ENCODE assay signal across 1 cellular context in the genomic region with DNA sequence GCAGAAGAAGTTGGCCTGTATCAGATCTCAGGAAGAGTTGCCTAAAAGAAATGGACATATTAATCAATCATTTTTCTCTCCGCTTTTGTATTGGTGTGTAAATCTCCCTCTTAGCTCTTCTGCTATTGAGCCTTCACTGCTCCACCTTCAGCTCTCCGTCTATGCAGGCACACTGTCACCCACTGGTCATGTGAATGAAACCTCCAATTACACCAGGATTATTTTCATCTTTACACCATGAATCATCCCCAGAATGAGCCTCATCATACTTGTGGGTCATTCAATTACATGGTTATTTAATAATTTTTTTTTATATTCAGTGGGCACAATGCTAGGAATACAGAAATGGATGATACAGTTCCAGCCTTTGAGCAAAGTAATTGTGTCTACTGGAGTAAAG.
TF ChIP-seq lines count a peak whose summit lies in the region.

No MANE protein-coding gene starts in this region.

TF ChIP-seq in SK-N-SH, 30 proteins besides CTCF, POLR2A, EP300 and RAD21 (continued from another document):
- TF ChIP-seq, protein P1, sequence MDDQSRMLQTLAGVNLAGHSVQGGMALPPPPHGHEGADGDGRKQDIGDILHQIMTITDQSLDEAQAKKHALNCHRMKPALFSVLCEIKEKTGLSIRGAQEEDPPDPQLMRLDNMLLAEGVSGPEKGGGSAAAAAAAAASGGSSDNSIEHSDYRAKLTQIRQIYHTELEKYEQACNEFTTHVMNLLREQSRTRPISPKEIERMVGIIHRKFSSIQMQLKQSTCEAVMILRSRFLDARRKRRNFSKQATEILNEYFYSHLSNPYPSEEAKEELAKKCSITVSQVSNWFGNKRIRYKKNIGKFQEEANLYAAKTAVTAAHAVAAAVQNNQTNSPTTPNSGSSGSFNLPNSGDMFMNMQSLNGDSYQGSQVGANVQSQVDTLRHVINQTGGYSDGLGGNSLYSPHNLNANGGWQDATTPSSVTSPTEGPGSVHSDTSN (IDR thresholded peaks at IDR 0.05): 0 out of 2 replicates have a peak, but pooled peaks have one; percentile 27
- TF ChIP-seq, protein P2, sequence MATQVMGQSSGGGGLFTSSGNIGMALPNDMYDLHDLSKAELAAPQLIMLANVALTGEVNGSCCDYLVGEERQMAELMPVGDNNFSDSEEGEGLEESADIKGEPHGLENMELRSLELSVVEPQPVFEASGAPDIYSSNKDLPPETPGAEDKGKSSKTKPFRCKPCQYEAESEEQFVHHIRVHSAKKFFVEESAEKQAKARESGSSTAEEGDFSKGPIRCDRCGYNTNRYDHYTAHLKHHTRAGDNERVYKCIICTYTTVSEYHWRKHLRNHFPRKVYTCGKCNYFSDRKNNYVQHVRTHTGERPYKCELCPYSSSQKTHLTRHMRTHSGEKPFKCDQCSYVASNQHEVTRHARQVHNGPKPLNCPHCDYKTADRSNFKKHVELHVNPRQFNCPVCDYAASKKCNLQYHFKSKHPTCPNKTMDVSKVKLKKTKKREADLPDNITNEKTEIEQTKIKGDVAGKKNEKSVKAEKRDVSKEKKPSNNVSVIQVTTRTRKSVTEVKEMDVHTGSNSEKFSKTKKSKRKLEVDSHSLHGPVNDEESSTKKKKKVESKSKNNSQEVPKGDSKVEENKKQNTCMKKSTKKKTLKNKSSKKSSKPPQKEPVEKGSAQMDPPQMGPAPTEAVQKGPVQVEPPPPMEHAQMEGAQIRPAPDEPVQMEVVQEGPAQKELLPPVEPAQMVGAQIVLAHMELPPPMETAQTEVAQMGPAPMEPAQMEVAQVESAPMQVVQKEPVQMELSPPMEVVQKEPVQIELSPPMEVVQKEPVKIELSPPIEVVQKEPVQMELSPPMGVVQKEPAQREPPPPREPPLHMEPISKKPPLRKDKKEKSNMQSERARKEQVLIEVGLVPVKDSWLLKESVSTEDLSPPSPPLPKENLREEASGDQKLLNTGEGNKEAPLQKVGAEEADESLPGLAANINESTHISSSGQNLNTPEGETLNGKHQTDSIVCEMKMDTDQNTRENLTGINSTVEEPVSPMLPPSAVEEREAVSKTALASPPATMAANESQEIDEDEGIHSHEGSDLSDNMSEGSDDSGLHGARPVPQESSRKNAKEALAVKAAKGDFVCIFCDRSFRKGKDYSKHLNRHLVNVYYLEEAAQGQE (IDR thresholded peaks at IDR 0.05; ENCODE audit: low read depth, low read length): no peak
- TF ChIP-seq NRF1 (IDR thresholded peaks at IDR 0.05; ENCODE audit: low read depth, low read length) (no peak), TCF12 (IDR thresholded peaks at IDR 0.05) (peak; percentile 28; the same call in 1 of the 2 replicates), CHD2 (IDR thresholded peaks at IDR 0.05; ENCODE audit: low read length, partially characterized antibody) (no peak), YY1 (IDR thresholded peaks at IDR 0.05; ENCODE audit: low read depth) (no peak), RCOR1 (IDR thresholded peaks at IDR 0.05; ENCODE audit: low read length) (no peak), NFIC (IDR thresholded peaks at IDR 0.05; ENCODE audit: borderline replicate concordance) (no peak), RXRA (IDR thresholded peaks at IDR 0.05; ENCODE audit: borderline replicate concordance, low read depth) (no peak), TAF1 (IDR thresholded peaks at IDR 0.05; ENCODE audit: borderline replicate concordance, low read depth, low read length) (no peak), TEAD4 (IDR thresholded peaks at IDR 0.05; ENCODE audit: borderline replicate concordance, insufficient read depth) (0 out of 2 replicates have a peak, but pooled peaks have one; percentile 51), POLR2AphosphoS5 (IDR thresholded peaks at IDR 0.05; ENCODE audit: low read depth, low read length) (peak; percentile 42; the same call in 1 of the 2 replicates), ELF1 (IDR thresholded peaks at IDR 0.05) (no peak), FOXM1 (IDR thresholded peaks at IDR 0.05; ENCODE audit: low read depth) (no peak), GATA2 (CRISPR knock-in tag; IDR thresholded peaks at IDR 0.05) (no peak), EZH2phosphoT487 (IDR thresholded peaks at IDR 0.05; ENCODE audit: borderline replicate concordance, low read depth) (no peak)
- TF ChIP-seq, protein P3, sequence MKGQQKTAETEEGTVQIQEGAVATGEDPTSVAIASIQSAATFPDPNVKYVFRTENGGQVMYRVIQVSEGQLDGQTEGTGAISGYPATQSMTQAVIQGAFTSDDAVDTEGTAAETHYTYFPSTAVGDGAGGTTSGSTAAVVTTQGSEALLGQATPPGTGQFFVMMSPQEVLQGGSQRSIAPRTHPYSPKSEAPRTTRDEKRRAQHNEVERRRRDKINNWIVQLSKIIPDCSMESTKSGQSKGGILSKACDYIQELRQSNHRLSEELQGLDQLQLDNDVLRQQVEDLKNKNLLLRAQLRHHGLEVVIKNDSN (IDR thresholded peaks at IDR 0.05; ENCODE audit: borderline replicate concordance, low read depth): peak; percentile 74; the same call in 1 of the 2 replicates
- TF ChIP-seq, protein P4, sequence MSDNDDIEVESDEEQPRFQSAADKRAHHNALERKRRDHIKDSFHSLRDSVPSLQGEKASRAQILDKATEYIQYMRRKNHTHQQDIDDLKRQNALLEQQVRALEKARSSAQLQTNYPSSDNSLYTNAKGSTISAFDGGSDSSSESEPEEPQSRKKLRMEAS (IDR thresholded peaks at IDR 0.05; ENCODE audit: low read depth): 0 out of 2 replicates have a peak, but pooled peaks have one; percentile 51
